In genomic region chr2:182049330-182049729, GRCh38 we compare ENCODE assay signal across 21 cellular contexts.
DNase-seq lines count a peak whose midpoint lies in the region; ATAC-seq and TF ChIP-seq lines count a peak whose summit lies in the region.
"Had no signal": no experiment of that assay in that cellular context is flagged by ENCODE, and none has a peak within 500 bp of the region (broad histone marks: within the 10 kb centered on the region; RNA-seq: fewer than 3 reads in every experiment).

No MANE protein-coding gene starts in this region.

- no peaks in the 10 kb centered on the region for H3K36me3 ChIP-seq in right atrium auricular region
- H3K36me3 ChIP-seq in hepatocyte (replicated peaks; ENCODE audit: insufficient read depth, low read depth) = no peaks in the 10 kb centered on the region

- H3K27me3 ChIP-seq in right atrium auricular region (no peaks in the 10 kb centered on the region), hepatocyte (no peaks in the 10 kb centered on the region)

- H4K20me1 ChIP-seq in hepatocyte (ENCODE audit: insufficient read depth, poor library complexity, severe bottlenecking) = no peaks in the 10 kb centered on the region

- intact Hi-C loops in Right ventricle myocardium superior (cut with DNase I) = no loop called here

- no peaks in the 10 kb centered on the region for H3K9me3 ChIP-seq in right atrium auricular region
- no peaks in the 10 kb centered on the region for H3K9me3 ChIP-seq in hepatocyte (ENCODE audit: low read depth)
- H3K9me3 ChIP-seq: SK-N-SH had no signal

- H3K9me2 ChIP-seq in hepatocyte (replicated peaks; ENCODE audit: insufficient read depth) = no peaks in the 10 kb centered on the region
- H3K9me2 ChIP-seq: SK-N-SH had no signal

- peak; percentile 76 for ATAC-seq in Right ventricle myocardium superior (ENCODE audit: poor library complexity)
- ATAC-seq in GM18517 (IDR thresholded peaks at IDR 0.05; ENCODE audit: unreplicated experiment) = no peak
- no peak for ATAC-seq in omental fat pad (ENCODE audit: low FRiP score)
- ATAC-seq in HG02798 (IDR thresholded peaks at IDR 0.05; ENCODE audit: poor library complexity, unreplicated experiment) = no peak
- ATAC-seq: CD8-positive, alpha-beta T cell had no signal

- TF ChIP-seq CTCF in right atrium auricular region (IDR thresholded peaks at IDR 0.05) (no peak), hepatocyte (IDR thresholded peaks at IDR 0.05; ENCODE audit: poor library complexity) (no peak), omental fat pad (IDR thresholded peaks at IDR 0.05) (no peak)

- H3K27ac ChIP-seq in right atrium auricular region (peak overlapping the region in 1 of 2 donors; percentile 4), hepatocyte (peak overlapping the region; percentile 6)

- no peak overlapping the region for H3K4me2 ChIP-seq in hepatocyte
- H3K4me2 ChIP-seq: SK-N-SH had no signal

- H3K4me1 ChIP-seq in right atrium auricular region = peaks cover 0 to 20% of the 10 kb centered on the region in 2 donors
- no peaks in the 10 kb centered on the region for H3K4me1 ChIP-seq in hepatocyte (ENCODE audit: insufficient read depth)

- 88% methylated on average over 1 of the region's 1 CpG for WGBS in hepatocyte (ENCODE audit: low lambda C conversion rate, missing lambda C conversion rate)

- no peak overlapping the region for H3K4me3 ChIP-seq in right atrium auricular region
- no peak overlapping the region for H3K4me3 ChIP-seq in hepatocyte

- no peak overlapping the region for H2AFZ ChIP-seq in hepatocyte

- DNase-seq in Right ventricle myocardium superior = no peak
- DNase-seq in right atrium auricular region (ENCODE audit: low spot score) = no peak
- peak; percentile 3 for DNase-seq in fibroblast of gingiva (ENCODE audit: low read depth)
- DNase-seq in hepatocyte (ENCODE audit: low spot score) = no peak
- DNase-seq in omental fat pad (ENCODE audit: low spot score) = no peak
- DNase-seq: AML-193; C1 segment of cervical spinal cord; Calu3; CD8-positive, alpha-beta T cell; DMS153; Karpas-422; MV-4-11; NCI-H1105 treated with DMSO at 0.1 percent for 48 hours; NCI-H1694 treated with DMSO at 0.1 percent for 48 hours; NCI-H2081 treated with DMSO at 0.1 percent for 48 hours; NCI-H524 treated with DMSO at 0.1 percent for 48 hours; NCI-H82; SHP77; SK-N-SH had no signal

- no peaks in the 10 kb centered on the region for H3K79me2 ChIP-seq in hepatocyte
